13 cellular contexts compared by ENCODE assay signal in the genomic region with DNA sequence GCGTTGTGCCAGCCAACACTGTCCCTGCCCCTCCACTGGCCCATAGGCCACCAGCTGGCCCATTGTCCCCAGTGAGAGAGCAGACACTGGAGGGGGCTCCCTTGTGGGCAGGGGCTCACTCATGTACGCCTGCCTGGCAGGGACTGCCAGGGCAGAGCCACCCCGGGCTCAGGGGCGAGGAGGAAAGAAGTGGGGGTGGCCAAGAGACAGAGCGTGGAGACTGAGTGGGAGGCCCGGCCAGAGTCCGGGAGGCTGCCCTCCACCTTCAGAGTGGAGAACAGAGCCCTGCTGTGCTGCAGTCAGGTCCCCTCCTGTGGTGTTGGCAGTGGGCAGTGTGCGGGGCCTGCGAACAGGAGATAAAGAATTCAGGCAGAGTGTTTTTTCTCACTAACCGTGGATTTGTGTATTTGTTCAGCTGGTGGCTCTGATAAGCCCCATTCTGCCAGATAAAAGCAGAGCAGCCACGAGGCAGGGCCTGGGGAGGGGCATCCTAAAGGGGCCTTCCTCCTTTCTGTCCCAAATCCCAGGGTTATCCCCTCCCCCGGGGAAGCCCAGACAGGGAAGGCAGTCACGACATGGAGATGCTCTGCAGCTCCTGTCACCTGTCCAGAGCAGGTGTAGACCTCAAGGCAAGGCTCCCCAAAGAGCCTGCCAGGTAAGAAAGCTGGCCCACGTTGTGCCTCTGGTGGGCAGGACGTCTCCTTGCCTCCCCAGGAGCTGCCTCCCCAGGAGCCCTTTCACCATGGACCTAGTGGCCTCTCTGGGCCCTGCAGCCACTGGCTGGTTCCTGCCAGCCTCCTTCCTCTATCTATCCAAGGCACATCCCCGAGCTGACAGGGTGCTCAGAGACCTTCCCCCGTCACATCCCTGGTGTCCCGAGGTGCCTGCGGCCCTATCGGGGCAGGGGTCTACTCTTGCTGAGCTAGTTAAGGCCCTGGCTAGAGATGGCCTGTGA. TPM values are rescaled to one million over a fixed set of nuclear protein-coding genes. Genes with fewer than 3 reads are reported as not detected.
A peak's percentile ranks its signal among the peaks of the same experiment; 100 is the strongest.
DNase-seq lines count a peak whose midpoint lies in the region; ATAC-seq, FAIRE-seq and TF ChIP-seq lines count a peak whose summit lies in the region.
"Had no signal": no experiment of that assay in that cellular context is flagged by ENCODE, and none has a peak within 500 bp of the region (broad histone marks: within the 10 kb centered on the region; RNA-seq: fewer than 3 reads in every experiment).

No MANE protein-coding gene starts in this region.

- ATAC-seq in A549 (peak; percentile 44 to 72; a peak in 5 of 6 replicates), GM18870 (IDR thresholded peaks at IDR 0.05; ENCODE audit: unreplicated experiment) (no peak)
- ATAC-seq: natural killer cell treated with Interleukin-12 subunit alpha and Interleukin-12 subunit beta and Interleukin-15 and Interleukin-18, amount 100 ng/mL, for 72 hours had no signal

- no peak for TF ChIP-seq EP300 in A549 (IDR thresholded peaks at IDR 0.05)

- TF ChIP-seq POLR2A in A549 (IDR thresholded peaks at IDR 0.05; ENCODE audit: low read length), result no peak

- intact Hi-C loops in dorsolateral prefrontal cortex (cut with DNase I), result no loop called here

- H3K27me3 Mint-ChIP-seq in HFFc6 (ENCODE audit: insufficient read depth), result peaks cover 2% of the 10 kb centered on the region; the same call in 1 of the 2 replicates
- peaks cover 22% of the 10 kb centered on the region for H3K27me3 Mint-ChIP-seq in activated naive CD4-positive, alpha-beta T cell treated with anti-CD3 and anti-CD28 coated beads, Interleukin-2, amount 10 ng/mL, durations not matched to agents 7 days and 5 days

- H3K4me3 ChIP-seq in A549 (no peak overlapping the region), dorsolateral prefrontal cortex (peak overlapping the region in 39 of 59 donors; percentile 2 to 47 (median 23))

- CTCF ChIA-PET in A549 (lab: Yijun Ruan, JAX), result interaction anchor here (1.0 to 6.4 kb wide), 10 partner anchors 8 to 104 kb away, joined by 3 to 40 read pairs (median 6); no protein-coding TSS in a partner anchor
- CTCF ChIA-PET in activated naive CD4-positive, alpha-beta T cell treated with anti-CD3 and anti-CD28 coated beads, Interleukin-2, amount 10 ng/mL, durations not matched to agents 7 days and 5 days (lab: Charles Lee), result interaction anchor here (2.1 kb wide), 1 partner anchor 8 kb away, joined by 14 read pairs; no protein-coding TSS in a partner anchor

- DNase-seq in A549 (ENCODE audit: low read depth in 1 of 2, low spot score in 1 of 2) (no peak), OCI-M1 (lab: John Stamatoyannopoulos, UW) (peak; percentile 93), dorsolateral prefrontal cortex (no peak), pons (ENCODE audit: low spot score) (peak; percentile 32), HFFc6 (no peak), AML-193 (lab: John Stamatoyannopoulos, UW) (no peak)
- no peak for DNase-seq in activated naive CD4-positive, alpha-beta T cell treated with anti-CD3 and anti-CD28 coated beads, Interleukin-2, amount 10 ng/mL, durations not matched to agents 7 days and 5 days
- DNase-seq: activated CD8-positive, alpha-beta memory T cell treated with anti-CD3 and anti-CD28 coated beads, Interleukin-2, amount 50 U/mL, for 4 hours; immature natural killer cell; NCI-H1694; T-helper 9 cell had no signal

- FAIRE-seq in A549 (lab: Jason Lieb, UNC), result no peak

- TF ChIP-seq RAD21 in A549 (conservative IDR thresholded peaks at IDR 0.05 in 1 of 2, IDR thresholded peaks at IDR 0.05 in 1 of 2), result no peak

- WGBS in A549 (ENCODE audit: missing lambda C conversion rate), result 64% methylated on average over 12 of the region's 20 CpGs

- H3K27ac ChIP-seq in A549, result no peak overlapping the region
- H3K27ac ChIP-seq in dorsolateral prefrontal cortex, result peak overlapping the region; percentile 76 to 100 (median 99)

- no peaks in the 10 kb centered on the region for H3K4me1 ChIP-seq in A549

- H3K36me3 Mint-ChIP-seq in HFFc6 (ENCODE audit: low read depth), result peaks cover 9% of the 10 kb centered on the region; the same call in 1 of the 2 replicates
- H3K36me3 Mint-ChIP-seq in activated naive CD4-positive, alpha-beta T cell treated with anti-CD3 and anti-CD28 coated beads, Interleukin-2, amount 10 ng/mL, durations not matched to agents 7 days and 5 days, result no peaks in the 10 kb centered on the region
- H3K36me3 Mint-ChIP-seq: immature natural killer cell; natural killer cell treated with Interleukin-12 subunit alpha and Interleukin-12 subunit beta and Interleukin-15 and Interleukin-18, amount 100 ng/mL, for 72 hours had no signal

- H3K4me3 Mint-ChIP-seq in HFFc6, result no peak overlapping the region
- H3K4me3 Mint-ChIP-seq in activated naive CD4-positive, alpha-beta T cell treated with anti-CD3 and anti-CD28 coated beads, Interleukin-2, amount 10 ng/mL, durations not matched to agents 7 days and 5 days, result no peak overlapping the region
- H3K4me3 Mint-ChIP-seq: immature natural killer cell; natural killer cell treated with Interleukin-12 subunit alpha and Interleukin-12 subunit beta and Interleukin-15 and Interleukin-18, amount 100 ng/mL, for 72 hours had no signal

- H3K9me3 ChIP-seq in A549, result no peaks in the 10 kb centered on the region

- H3K4me2 ChIP-seq in A549, result no peak overlapping the region

- no peaks in the 10 kb centered on the region for H3K9me3 Mint-ChIP-seq in HFFc6
- H3K9me3 Mint-ChIP-seq in activated naive CD4-positive, alpha-beta T cell treated with anti-CD3 and anti-CD28 coated beads, Interleukin-2, amount 10 ng/mL, durations not matched to agents 7 days and 5 days, result no peaks in the 10 kb centered on the region
- H3K9me3 Mint-ChIP-seq: immature natural killer cell; natural killer cell treated with Interleukin-12 subunit alpha and Interleukin-12 subunit beta and Interleukin-15 and Interleukin-18, amount 100 ng/mL, for 72 hours had no signal

- H3K27ac Mint-ChIP-seq in HFFc6, result no peak overlapping the region
- no peak overlapping the region for H3K27ac Mint-ChIP-seq in activated naive CD4-positive, alpha-beta T cell treated with anti-CD3 and anti-CD28 coated beads, Interleukin-2, amount 10 ng/mL, durations not matched to agents 7 days and 5 days
- H3K27ac Mint-ChIP-seq: immature natural killer cell; natural killer cell treated with Interleukin-12 subunit alpha and Interleukin-12 subunit beta and Interleukin-15 and Interleukin-18, amount 100 ng/mL, for 72 hours had no signal

- H3K27me3 ChIP-seq in dorsolateral prefrontal cortex, result no peaks in the 10 kb centered on the region

- TF ChIP-seq CTCF in A549 (IDR thresholded peaks at IDR 0.05) (no peak), dorsolateral prefrontal cortex (IDR thresholded peaks at IDR 0.05 in 54 of 56, conservative IDR thresholded peaks at IDR 0.05 in 2 of 56; ENCODE audit: low read depth in 1 of 56, partially characterized antibody in 56 of 56) (peak in 8 of 56 donors; percentile 9 to 35 (median 20)), HFFc6 (IDR thresholded peaks at IDR 0.05) (no peak)

- H3K4me1 Mint-ChIP-seq in HFFc6 (ENCODE audit: low read depth), result no peaks in the 10 kb centered on the region
- no peaks in the 10 kb centered on the region for H3K4me1 Mint-ChIP-seq in activated naive CD4-positive, alpha-beta T cell treated with anti-CD3 and anti-CD28 coated beads, Interleukin-2, amount 10 ng/mL, durations not matched to agents 7 days and 5 days
- H3K4me1 Mint-ChIP-seq: immature natural killer cell had no signal

- POLR2A ChIA-PET in A549 (lab: Yijun Ruan, JAX), result no interaction called here

TF ChIP-seq in A549, 52 proteins besides CTCF, POLR2A, EP300 and RAD21 (continues in another document):
- TF ChIP-seq RFX5 (IDR thresholded peaks at IDR 0.05) (no peak), ZSCAN20 (CRISPR knock-in tag; IDR thresholded peaks at IDR 0.05) (no peak), NFE2L2 (conservative IDR thresholded peaks at IDR 0.05; ENCODE audit: low read length) (no peak), CEBPB (IDR thresholded peaks at IDR 0.05) (no peak), HOXA7 (CRISPR knock-in tag; IDR thresholded peaks at IDR 0.05) (no peak), MYC (IDR thresholded peaks at IDR 0.05; ENCODE audit: borderline replicate concordance, low read length) (no peak), HOXB5 (CRISPR knock-in tag; IDR thresholded peaks at IDR 0.05) (no peak), GATA3 (IDR thresholded peaks at IDR 0.05; ENCODE audit: borderline replicate concordance) (no peak), ZNF302 (CRISPR knock-in tag; IDR thresholded peaks at IDR 0.05) (no peak), ZFP36 (IDR thresholded peaks at IDR 0.05; ENCODE audit: borderline replicate concordance, partially characterized antibody) (no peak), KDM5A (IDR thresholded peaks at IDR 0.05) (no peak), HOXB13 (CRISPR knock-in tag; IDR thresholded peaks at IDR 0.05; ENCODE audit: low read depth) (no peak)

RNA-seq across cellular contexts. Expression of gene LYL1, which starts 33.0 kb away (rescaled TPM):
- polyA plus RNA-seq in A549 (2011; rRNA removed) (0.08 and 0.26 TPM in 2 replicates), A549 (2017; fragmentation: RNase III; extraction: RNeasy Plus Mini Kit Qiagen cat#74134 plus additional on column Dnase treatment) (0.30 to 0.82 TPM (median 0.39 TPM) in 3 replicates)
- polyA plus RNA-seq in A549 (2012; cell fraction: cytosol; rRNA removed), result 0.50 and 0.82 TPM in 2 replicates
- 0.66 and 1.2 TPM in 2 replicates for polyA plus RNA-seq in A549 (2012; cell fraction: nucleus; rRNA removed)
- polyA minus RNA-seq in A549 (2011; rRNA and poly(A)+ RNA removed), result 0.15 and 0.21 TPM in 2 replicates
- total RNA-seq in dorsolateral prefrontal cortex, result 10 to 100 TPM in 2 of 120 experiments, 1 to 10 TPM in 118; 1.0 to 11.8 (median 4.5) TPM
- total RNA-seq in HFFc6 (2021; fragmentation: NEBNext Ultra II Directional; extraction: Animal tissue kit (Norgen Biotek cat#: 25700)), result 1 to 10 TPM; 1.5 to 5.1 (median 4.2) TPM

RNA-seq across cellular contexts. Expression of gene TRMT1, which starts 46.8 kb away (rescaled TPM):
- polyA plus RNA-seq in A549 (2011; rRNA removed) (16.3 and 18.2 TPM in 2 replicates), A549 (2017; fragmentation: RNase III; extraction: RNeasy Plus Mini Kit Qiagen cat#74134 plus additional on column Dnase treatment) (29.8 to 40.2 TPM (median 35.2 TPM) in 3 replicates)
- 57.5 and 67.4 TPM in 2 replicates for polyA plus RNA-seq in A549 (2012; cell fraction: cytosol; rRNA removed)
- 388 and 458 TPM in 2 replicates for polyA plus RNA-seq in A549 (2012; cell fraction: nucleus; rRNA removed)
- 16.9 and 24.9 TPM in 2 replicates for polyA minus RNA-seq in A549 (2011; rRNA and poly(A)+ RNA removed)
- 10 to 100 TPM; 30.6 to 70.9 (median 40.8) TPM for total RNA-seq in dorsolateral prefrontal cortex
- total RNA-seq in HFFc6 (2021; fragmentation: NEBNext Ultra II Directional; extraction: Animal tissue kit (Norgen Biotek cat#: 25700)), result 10 to 100 TPM; 36.3 to 49.9 (median 39.6) TPM

RNA-seq across cellular contexts. Expression of gene NACC1, which starts 48.4 kb away (rescaled TPM):
- polyA plus RNA-seq in A549 (2011; rRNA removed), result 26.1 and 30.0 TPM in 2 replicates
- 117 and 155 TPM in 2 replicates for polyA plus RNA-seq in A549 (2012; cell fraction: cytosol; rRNA removed)
- 158 and 206 TPM in 2 replicates for polyA plus RNA-seq in A549 (2012; cell fraction: nucleus; rRNA removed)
- 32.4 to 39.8 TPM (median 37.9 TPM) in 3 replicates for polyA plus RNA-seq in A549 (2017; fragmentation: RNase III; extraction: RNeasy Plus Mini Kit Qiagen cat#74134 plus additional on column Dnase treatment)
- polyA minus RNA-seq in A549 (2011; rRNA and poly(A)+ RNA removed), result 20.0 and 30.9 TPM in 2 replicates
- total RNA-seq in dorsolateral prefrontal cortex, result 100 to 1,000 TPM in 5 of 120 experiments, 10 to 100 TPM in 115; 54.8 to 122 (median 79.3) TPM
- total RNA-seq in HFFc6 (2021; fragmentation: NEBNext Ultra II Directional; extraction: Animal tissue kit (Norgen Biotek cat#: 25700)), result 100 to 1,000 TPM; 126 to 146 (median 139) TPM

Comparison
In these comparisons a context has a peak if more than half of its experiments do, and no peak if none do; other contexts are left out.
1. DNase-seq: peak in OCI-M1 (single experiment) and pons (single experiment); none in A549 (0 of 2), dorsolateral prefrontal cortex (0 of 10), HFFc6 (single experiment), AML-193 (0 of 2) and activated naive CD4-positive, alpha-beta T cell treated with anti-CD3 and anti-CD28 coated beads, Interleukin-2, amount 10 ng/mL, durations not matched to agents 7 days and 5 days (single experiment).
2. H3K27ac ChIP-seq: peak in dorsolateral prefrontal cortex (59 of 59); none in A549 (0 of 2).